Comparison of ENCODE assay signal across 21 cellular contexts in genomic region chr12:131167334-131167733, GRCh38.
DNase-seq lines count a peak whose midpoint lies in the region; ATAC-seq and TF ChIP-seq lines count a peak whose summit lies in the region.
"Had no signal": no experiment of that assay in that cellular context is flagged by ENCODE, and none has a peak within 500 bp of the region (broad histone marks: within the 10 kb centered on the region; RNA-seq: fewer than 3 reads in every experiment).

No MANE protein-coding gene starts in this region.

- ATAC-seq in omental fat pad (ENCODE audit: low FRiP score): peak; percentile 72
- ATAC-seq: effector memory CD8-positive, alpha-beta T cell had no signal

- no peak overlapping the region for H3K9ac ChIP-seq in mesendoderm (ENCODE audit: low read length)
- H3K9ac ChIP-seq: KMS-11 had no signal

- no peak overlapping the region for H2BK120ac ChIP-seq in mesendoderm (ENCODE audit: low read depth, low read length)

- H2AK5ac ChIP-seq in mesendoderm (ENCODE audit: low read length): no peak overlapping the region

- peak; percentile 6 for DNase-seq in DMS153 treated with DMSO at 0.1 percent for 48 hours (lab: John Stamatoyannopoulos, UW; ENCODE audit: unreplicated experiment)
- peak; percentile 58 for DNase-seq in NCI-H1105 (lab: John Stamatoyannopoulos, UW)
- no peak for DNase-seq in chondrocyte (ENCODE audit: low spot score)
- no peak for DNase-seq in omental fat pad (ENCODE audit: low spot score)
- DNase-seq in occipital lobe (lab: John Stamatoyannopoulos, UW): no peak
- DNase-seq in DMS 273 (lab: John Stamatoyannopoulos, UW; ENCODE audit: unreplicated experiment): no peak
- DNase-seq in mesendoderm: no peak
- no peak for DNase-seq in OCI-M2 (lab: John Stamatoyannopoulos, UW; ENCODE audit: unreplicated experiment)
- DNase-seq: activated naive CD4-positive, alpha-beta T cell treated with Interleukin-2 at 50 U/mL for 16 hours; CD8-positive, alpha-beta memory T cell; effector memory CD8-positive, alpha-beta T cell; heart right ventricle; NCI-H1417; right lobe of liver; SW 1271; uterus had no signal

- peak overlapping the region; percentile 58 for H3K27ac Mint-ChIP-seq in chondrocyte (ENCODE audit: unreplicated experiment)
- H3K27ac Mint-ChIP-seq: CD8-positive, alpha-beta memory T cell; effector memory CD8-positive, alpha-beta T cell had no signal

- no peak overlapping the region for H2BK5ac ChIP-seq in mesendoderm (ENCODE audit: low read length)

- no peak overlapping the region for H3K4ac ChIP-seq in mesendoderm (ENCODE audit: low read depth, low read length)

- H3K27me3 Mint-ChIP-seq in chondrocyte (ENCODE audit: low read depth): peaks cover under 1% of the 10 kb centered on the region

- no peaks in the 10 kb centered on the region for H3K4me1 ChIP-seq in mesendoderm (ENCODE audit: control insufficient read depth, low read depth, low read length)
- H3K4me1 ChIP-seq: ascending aorta, HAP-1, heart right ventricle, right lobe of liver, uterus had no signal

- H3K4me2 ChIP-seq in mesendoderm (ENCODE audit: low read length): no peak overlapping the region
- H3K4me2 ChIP-seq: KMS-11 had no signal

- H4K8ac ChIP-seq in mesendoderm (ENCODE audit: low read depth, low read length): no peak overlapping the region

- no CpG with 5 or more reads among the region's 5 CpGs for WGBS in mesendoderm (ENCODE audit: extremely low coverage, insufficient coverage, low lambda C conversion rate)

- no peak overlapping the region for H3K56ac ChIP-seq in mesendoderm (ENCODE audit: low read length)

- no peak overlapping the region for H2BK15ac ChIP-seq in mesendoderm (replicated peaks; ENCODE audit: low read depth)

- no peak overlapping the region for H3K27ac ChIP-seq in mesendoderm (ENCODE audit: low read depth, low read length)
- H3K27ac ChIP-seq: ascending aorta, heart right ventricle, KMS-11, right lobe of liver, RWPE1, uterus had no signal

- H3K4me3 Mint-ChIP-seq in chondrocyte (ENCODE audit: unreplicated experiment): no peak overlapping the region
- H3K4me3 Mint-ChIP-seq: CD8-positive, alpha-beta memory T cell; effector memory CD8-positive, alpha-beta T cell; neural crest cell had no signal

- H3K4me3 ChIP-seq in mesendoderm (ENCODE audit: low read length): no peak overlapping the region
- H3K4me3 ChIP-seq: ascending aorta, HAP-1, heart right ventricle, right lobe of liver, uterus had no signal

- no peak overlapping the region for H3K23ac ChIP-seq in mesendoderm (ENCODE audit: low read length)

- H3K79me2 ChIP-seq in mesendoderm (ENCODE audit: control insufficient read depth, insufficient read depth, low read length): no peaks in the 10 kb centered on the region

- H3K36me3 Mint-ChIP-seq in chondrocyte (ENCODE audit: low read depth): no peaks in the 10 kb centered on the region
- H3K36me3 Mint-ChIP-seq: CD8-positive, alpha-beta memory T cell had no signal

- peaks cover 25% of the 10 kb centered on the region for H3K4me1 Mint-ChIP-seq in chondrocyte (ENCODE audit: low read depth)
- H3K4me1 Mint-ChIP-seq: CD8-positive, alpha-beta memory T cell; neural crest cell had no signal

- H3K9me3 Mint-ChIP-seq in chondrocyte (ENCODE audit: low read depth): peaks cover 6% of the 10 kb centered on the region
- H3K9me3 Mint-ChIP-seq: effector memory CD8-positive, alpha-beta T cell had no signal

- H3K18ac ChIP-seq in mesendoderm (ENCODE audit: low read length): no peak overlapping the region

- H3K27me3 ChIP-seq in mesendoderm (ENCODE audit: insufficient read depth, low read length, poor library complexity): no peaks in the 10 kb centered on the region
- H3K27me3 ChIP-seq: ascending aorta, right lobe of liver, uterus had no signal

- TF ChIP-seq CTCF in chondrocyte (IDR thresholded peaks at IDR 0.05) (no peak), omental fat pad (IDR thresholded peaks at IDR 0.05) (no peak)

- H3K79me1 ChIP-seq in mesendoderm (ENCODE audit: low read length): no peaks in the 10 kb centered on the region

- no peaks in the 10 kb centered on the region for H3K36me3 ChIP-seq in mesendoderm (ENCODE audit: control insufficient read depth, insufficient read depth, low read length)
- H3K36me3 ChIP-seq: ascending aorta, HAP-1, heart right ventricle, right lobe of liver, uterus had no signal

- no peak overlapping the region for H4K5ac ChIP-seq in mesendoderm (ENCODE audit: low read length)

Comparison
In these comparisons a context has a peak if more than half of its experiments do, and no peak if none do; other contexts are left out.
1. DNase-seq: peak in DMS153 treated with DMSO at 0.1 percent for 48 hours (single experiment) and NCI-H1105 (single experiment); none in chondrocyte (single experiment), omental fat pad (single experiment), occipital lobe (single experiment), DMS 273 (single experiment), mesendoderm (single experiment) and OCI-M2 (single experiment).